ENCODE assay signal across 26 cellular contexts in genomic region chr2:104826016-104826415, GRCh38. TPM values are rescaled to one million over a fixed set of nuclear protein-coding genes. Genes with fewer than 3 reads are reported as not detected.
DNase-seq lines count a peak whose midpoint lies in the region; ATAC-seq, FAIRE-seq and TF ChIP-seq lines count a peak whose summit lies in the region.
"Had no signal": no experiment of that assay in that cellular context is flagged by ENCODE, and none has a peak within 500 bp of the region (broad histone marks: within the 10 kb centered on the region; RNA-seq: fewer than 3 reads in every experiment).

No MANE protein-coding gene starts in this region.

- no peaks in the 10 kb centered on the region for H3K9me3 ChIP-seq in astrocyte (ENCODE audit: insufficient read depth, low read depth, low read length)
- no peaks in the 10 kb centered on the region for H3K9me3 ChIP-seq in effector memory CD4-positive, alpha-beta T cell (ENCODE audit: control insufficient read depth, low read length)
- H3K9me3 ChIP-seq: HAP-1 had no signal

- H2AFZ ChIP-seq in ACC112 (ENCODE audit: low read length, unreplicated experiment) (no peak overlapping the region), astrocyte (ENCODE audit: low read depth, low read length) (no peak overlapping the region)
- H2AFZ ChIP-seq: GM23338 had no signal

- TF ChIP-seq CTCF in astrocyte (IDR thresholded peaks at IDR 0.05; ENCODE audit: insufficient read depth, low read depth, low read length): no peak
- TF ChIP-seq CTCF in choroid plexus epithelial cell (conservative IDR thresholded peaks at IDR 0.05; ENCODE audit: low read depth, low read length): no peak
- no peak for TF ChIP-seq CTCF in osteocyte (IDR thresholded peaks at IDR 0.05)

- H3K4me3 ChIP-seq in ACC112 (ENCODE audit: low read depth, low read length) (peak overlapping the region; percentile 23; the same call in 1 of the 2 replicates), astrocyte (ENCODE audit: insufficient read depth, low read depth, low read length) (no peak overlapping the region), choroid plexus epithelial cell (ENCODE audit: low read depth, low read length) (no peak overlapping the region)
- H3K4me3 ChIP-seq in effector memory CD4-positive, alpha-beta T cell (ENCODE audit: insufficient read depth, low read depth, low read length, poor library complexity, severe bottlenecking): no peak overlapping the region
- H3K4me3 ChIP-seq: GM23338, HAP-1, SK-N-MC had no signal

- no peaks in the 10 kb centered on the region for H3K79me2 ChIP-seq in ACC112 (ENCODE audit: control insufficient read depth, insufficient read depth, low read length, unreplicated experiment)
- H3K79me2 ChIP-seq in astrocyte (ENCODE audit: insufficient read depth, low read length): no peaks in the 10 kb centered on the region

- no peak overlapping the region for H3K9ac ChIP-seq in astrocyte (ENCODE audit: low read length)

- FAIRE-seq in astrocyte (lab: Jason Lieb, UNC): no peak
- FAIRE-seq: D721Med had no signal

- peak overlapping the region; percentile 52 for H3K4me2 ChIP-seq in astrocyte (ENCODE audit: low read length)
- H3K4me2 ChIP-seq: GM23338 had no signal

- H3K36me3 Mint-ChIP-seq in astrocyte (ENCODE audit: low read depth, unreplicated experiment): no peaks in the 10 kb centered on the region
- peaks cover 8% of the 10 kb centered on the region for H3K36me3 Mint-ChIP-seq in osteocyte (ENCODE audit: unreplicated experiment)

- peaks cover 2% of the 10 kb centered on the region for H3K9me3 Mint-ChIP-seq in astrocyte (ENCODE audit: unreplicated experiment)
- no peaks in the 10 kb centered on the region for H3K9me3 Mint-ChIP-seq in osteocyte (ENCODE audit: unreplicated experiment)

- no peak overlapping the region for H3K4me3 Mint-ChIP-seq in astrocyte (ENCODE audit: unreplicated experiment)
- no peak overlapping the region for H3K4me3 Mint-ChIP-seq in osteocyte (ENCODE audit: unreplicated experiment)
- H3K4me3 Mint-ChIP-seq: GM23338 had no signal

- ATAC-seq in GM18861 (IDR thresholded peaks at IDR 0.05; ENCODE audit: unreplicated experiment): no peak
- ATAC-seq: GM23338, Panc1 had no signal

- H3K27me3 Mint-ChIP-seq in astrocyte (ENCODE audit: low read depth, unreplicated experiment) (peaks cover 14% of the 10 kb centered on the region), osteocyte (ENCODE audit: unreplicated experiment) (no peaks in the 10 kb centered on the region)

- DNase-seq in astrocyte (ENCODE audit: low read depth): no peak
- DNase-seq in choroid plexus epithelial cell (ENCODE audit: low read depth): peak; percentile 44
- DNase-seq in osteocyte (ENCODE audit: extremely low spot score, unreplicated experiment): no peak
- DNase-seq in COR-L47 (lab: John Stamatoyannopoulos, UW): no peak
- no peak for DNase-seq in effector memory CD4-positive, alpha-beta T cell
- no peak for DNase-seq in SIG-M5 (lab: John Stamatoyannopoulos, UW)
- DNase-seq: 8988T, IMR-90, KG1, MM.1S, NCI-H1417, NCI-H1694, NCI-H2029 treated with DMSO at 0.1 percent for 48 hours, NCI-H2227 treated with DMSO at 0.1 percent for 48 hours, NCI-H69, SHP77 treated with DMSO at 0.1 percent for 48 hours had no signal

- H4K20me1 ChIP-seq in astrocyte (ENCODE audit: insufficient read depth, low read length): no peaks in the 10 kb centered on the region

- peak overlapping the region; percentile 72 for H3K27ac ChIP-seq in ACC112 (ENCODE audit: low read depth, low read length)
- no peak overlapping the region for H3K27ac ChIP-seq in astrocyte (ENCODE audit: low read depth, low read length)
- no peak overlapping the region for H3K27ac ChIP-seq in effector memory CD4-positive, alpha-beta T cell (ENCODE audit: insufficient read depth, low read length, poor library complexity, severe bottlenecking)
- H3K27ac ChIP-seq: RWPE1, SK-N-MC had no signal

- no peak overlapping the region for H3K27ac Mint-ChIP-seq in astrocyte (ENCODE audit: unreplicated experiment)
- peak overlapping the region; percentile 82 for H3K27ac Mint-ChIP-seq in osteocyte (ENCODE audit: unreplicated experiment)
- H3K27ac Mint-ChIP-seq: GM23338 had no signal

- H3K4me1 Mint-ChIP-seq in astrocyte (ENCODE audit: low read depth, unreplicated experiment) (peaks cover 8% of the 10 kb centered on the region), osteocyte (ENCODE audit: unreplicated experiment) (peaks cover 22% of the 10 kb centered on the region)
- H3K4me1 Mint-ChIP-seq: GM23338 had no signal

- H3K4me1 ChIP-seq in ACC112 (ENCODE audit: control insufficient read depth, insufficient read depth, low read length, unreplicated experiment): peaks cover 19% of the 10 kb centered on the region
- H3K4me1 ChIP-seq in astrocyte (ENCODE audit: insufficient read depth, low read length): peaks cover 11% of the 10 kb centered on the region
- no peaks in the 10 kb centered on the region for H3K4me1 ChIP-seq in effector memory CD4-positive, alpha-beta T cell (ENCODE audit: control insufficient read depth, insufficient read depth, low read length, poor library complexity, severe bottlenecking)
- H3K4me1 ChIP-seq: HAP-1 had no signal

- H3K36me3 ChIP-seq in ACC112 (ENCODE audit: insufficient read depth, low read length) (no peaks in the 10 kb centered on the region), astrocyte (ENCODE audit: insufficient read depth, low read length) (no peaks in the 10 kb centered on the region)
- H3K36me3 ChIP-seq in effector memory CD4-positive, alpha-beta T cell (ENCODE audit: control insufficient read depth, insufficient read depth, low read length): no peaks in the 10 kb centered on the region
- H3K36me3 ChIP-seq: HAP-1 had no signal

- no peaks in the 10 kb centered on the region; the same call in 1 of the 2 replicates for H3K27me3 ChIP-seq in ACC112 (ENCODE audit: insufficient read depth, low read length)
- no peaks in the 10 kb centered on the region for H3K27me3 ChIP-seq in astrocyte (ENCODE audit: insufficient read depth, low read length)
- no peaks in the 10 kb centered on the region for H3K27me3 ChIP-seq in effector memory CD4-positive, alpha-beta T cell (replicated peaks; ENCODE audit: control insufficient read depth, insufficient read depth, low read length, poor library complexity, severe bottlenecking)

RNA-seq across cellular contexts. Expression of gene POU3F3, which starts 27.9 kb away (rescaled TPM):
- total RNA-seq in astrocyte (0.09 TPM in 1 of 2 replicates, not detected in the other), osteocyte (35.5 TPM in 2 replicates)
- total RNA-seq: G401, IMR-90, NCI-H460 had no signal

Comparison
In these comparisons a context has a peak if more than half of its experiments do, and no peak if none do; other contexts are left out.
1. RNA of gene POU3F3, which starts 27.9 kb away (total RNA-seq): 35.5 TPM in osteocyte; 0.09 TPM in astrocyte; every median in the first group is over 10 times any median in the second.